ENCODE assay signal across 8 cellular contexts in genomic region chr9:136847065-136847826, GRCh38. TPM values are rescaled to one million over a fixed set of nuclear protein-coding genes. Genes with fewer than 3 reads are reported as not detected.
DNase-seq lines count a peak whose midpoint lies in the region; ATAC-seq and TF ChIP-seq lines count a peak whose summit lies in the region.

No MANE protein-coding gene starts in this region.

- H3K9me3 ChIP-seq in SK-N-SH = no peaks in the 10 kb centered on the region
- no peaks in the 10 kb centered on the region for H3K9me3 ChIP-seq in left lung
- no peaks in the 10 kb centered on the region for H3K9me3 ChIP-seq in tibial artery

- H3K36me3 ChIP-seq in SK-N-SH (replicated peaks in 1 of 2; ENCODE audit: control insufficient read depth in 1 of 2, insufficient read depth in 2 of 2, low read length in 1 of 2) (peaks cover 0 to 13% of the 10 kb centered on the region in 2 experiments), left lung (peaks cover 0 to 15% of the 10 kb centered on the region in 2 donors), tibial artery (peaks cover 0 to 14% (median 10%) of the 10 kb centered on the region in 3 donors)

- H3K4me3 ChIP-seq in SK-N-SH (ENCODE audit: low read depth in 2 of 2, low read length in 1 of 2) (peak overlapping the region; percentile 89 to 97), choroid plexus epithelial cell (ENCODE audit: low read depth, low read length) (peak overlapping the region; percentile 91), left lung (peak overlapping the region; percentile 77 to 93), tibial artery (peak overlapping the region; percentile 70 to 94)

- intact Hi-C loops in left lung (cut with DNase I) (no loop called here), tibial artery (cut with DNase I; ENCODE audit: low total_unique reads) (no loop called here)

- DNase-seq in SK-N-SH = peak; percentile 73
- peak; percentile 88 for DNase-seq in OCI-M1 (lab: John Stamatoyannopoulos, UW)
- peak; percentile 72 for DNase-seq in choroid plexus epithelial cell (ENCODE audit: low read depth)
- DNase-seq in left lung = peak in 1 of 2 donors; percentile 80
- peak in 1 of 2 donors; percentile 53 for DNase-seq in tibial artery
- DNase-seq in NCI-H2196 (lab: John Stamatoyannopoulos, UW; ENCODE audit: unreplicated experiment) = no peak
- DNase-seq in cerebellar nuclear complex (lab: John Stamatoyannopoulos, UW) = no peak

- WGBS in SK-N-SH (ENCODE audit: low lambda C conversion rate) = 79% methylated on average over 49 of the region's 78 CpGs

- no peak overlapping the region for H2AFZ ChIP-seq in SK-N-SH (ENCODE audit: low read depth)

- H3K4me1 ChIP-seq in SK-N-SH (ENCODE audit: control insufficient read depth in 1 of 2, insufficient read depth in 2 of 2, low read depth in 1 of 2, low read length in 1 of 2) = peaks cover 11 to 21% of the 10 kb centered on the region in 2 experiments; a peak in 2 of 4 replicates
- peaks cover 30 to 68% of the 10 kb centered on the region in 2 donors for H3K4me1 ChIP-seq in left lung
- H3K4me1 ChIP-seq in tibial artery = peaks cover 0 to 77% (median 60%) of the 10 kb centered on the region in 4 donors

- no peak for TF ChIP-seq RAD21 in SK-N-SH (IDR thresholded peaks at IDR 0.05; ENCODE audit: low read length)

- no peaks in the 10 kb centered on the region for H3K27me3 ChIP-seq in SK-N-SH (ENCODE audit: insufficient read depth)
- H3K27me3 ChIP-seq in left lung = peaks cover 33 to 61% of the 10 kb centered on the region in 2 donors
- H3K27me3 ChIP-seq in tibial artery = peaks cover 3 to 47% of the 10 kb centered on the region in 2 donors

- H3K79me2 ChIP-seq in SK-N-SH (ENCODE audit: insufficient read depth) = peaks cover 23% of the 10 kb centered on the region; the same call in 1 of the 2 replicates

- H3K4me2 ChIP-seq in SK-N-SH = peak overlapping the region; percentile 100

- no peaks in the 10 kb centered on the region; the same call in 1 of the 2 replicates for H4K20me1 ChIP-seq in SK-N-SH (ENCODE audit: insufficient read depth)

- POLR2A ChIA-PET in SK-N-SH (lab: Yijun Ruan, JAX) = interaction anchor here (0.5 to 1.3 kb wide), 4 partner anchors 10 to 141 kb away, joined by 3 to 5 read pairs (median 4); partner anchors contain the start of gene RABL6

- peaks cover 3% of the 10 kb centered on the region for H3F3A ChIP-seq in SK-N-SH (replicated peaks; ENCODE audit: insufficient read depth)

- CTCF ChIA-PET in SK-N-SH (lab: Yijun Ruan, JAX) = interaction anchor here (0.7 to 2.5 kb wide), 9 partner anchors 34 to 222 kb away, joined by 3 to 11 read pairs (median 3); partner anchors contain the start of genes FBXW5 and TMEM141

- H3K9ac ChIP-seq in SK-N-SH = peak overlapping the region; percentile 84

- TF ChIP-seq CTCF in SK-N-SH (IDR thresholded peaks at IDR 0.05) (no peak), choroid plexus epithelial cell (conservative IDR thresholded peaks at IDR 0.05; ENCODE audit: low read depth, low read length) (no peak), left lung (IDR thresholded peaks at IDR 0.05) (no peak), tibial artery (IDR thresholded peaks at IDR 0.05) (no peak)

- no peak for ATAC-seq in SK-N-SH treated with all-trans-retinoic acid at 6 μM for 48 hours
- peak; percentile 50 for ATAC-seq in left lung

- H3K27ac ChIP-seq in SK-N-SH (ENCODE audit: low read depth in 2 of 2, low read length in 1 of 2) = peak overlapping the region; percentile 84 to 98; a peak in 3 of 4 replicates
- H3K27ac ChIP-seq in left lung = peak overlapping the region; percentile 76 to 90
- H3K27ac ChIP-seq in tibial artery = peak overlapping the region; percentile 92 to 96

- TF ChIP-seq EP300 in SK-N-SH (IDR thresholded peaks at IDR 0.05; ENCODE audit: borderline replicate concordance in 1 of 2, low read depth in 1 of 2, low read length in 1 of 2) = no peak

- no peaks in the 10 kb centered on the region for H3K9me2 ChIP-seq in SK-N-SH

TF ChIP-seq in SK-N-SH, 30 proteins besides CTCF, POLR2A, EP300 and RAD21:
- TF ChIP-seq FOXJ3 (CRISPR knock-in tag; IDR thresholded peaks at IDR 0.05) (no peak), RXRA (IDR thresholded peaks at IDR 0.05; ENCODE audit: borderline replicate concordance, low read depth) (no peak), TAF1 (IDR thresholded peaks at IDR 0.05; ENCODE audit: borderline replicate concordance, low read depth, low read length) (no peak), RFX5 (IDR thresholded peaks at IDR 0.05; ENCODE audit: low read length) (no peak), CHD2 (IDR thresholded peaks at IDR 0.05; ENCODE audit: low read length, partially characterized antibody) (no peak), TEAD4 (IDR thresholded peaks at IDR 0.05; ENCODE audit: borderline replicate concordance, insufficient read depth) (no peak)

TF ChIP-seq in SK-N-SH treated with all-trans-retinoic acid at 6 μM for 48 hours, 23 proteins besides CTCF, POLR2A, EP300 and RAD21:
- no peak for TF ChIP-seq ARNTL (CRISPR knock-in tag; IDR thresholded peaks at IDR 0.05; ENCODE audit: borderline replicate concordance, low read depth)
- no peak for TF ChIP-seq ESRRG (CRISPR knock-in tag; IDR thresholded peaks at IDR 0.05)
- no peak for TF ChIP-seq ISL1 (CRISPR knock-in tag; IDR thresholded peaks at IDR 0.05)

RNA-seq across cellular contexts. Expression of gene PHPT1, which starts 2.0 kb away (rescaled TPM):
- 338 and 517 TPM in 2 replicates for polyA plus RNA-seq in SK-N-SH (2012; rRNA removed)
- 293 and 298 TPM in 2 replicates for polyA plus RNA-seq in SK-N-SH (2012; cell fraction: cytosol; rRNA removed)
- polyA plus RNA-seq in SK-N-SH (2012; cell fraction: nucleus; rRNA removed) = 329 and 407 TPM in 2 replicates
- 100 to 1,000 TPM; 118 to 151 TPM for total RNA-seq in left lung

RNA-seq across cellular contexts. Expression of gene MAMDC4, which starts 4.9 kb away (rescaled TPM):
- polyA plus RNA-seq in SK-N-SH (2012; rRNA removed) = 4.2 and 5.0 TPM in 2 replicates
- polyA plus RNA-seq in SK-N-SH (2012; cell fraction: cytosol; rRNA removed) = 0.45 and 0.63 TPM in 2 replicates
- 46.4 and 69.8 TPM in 2 replicates for polyA plus RNA-seq in SK-N-SH (2012; cell fraction: nucleus; rRNA removed)
- total RNA-seq in left lung = 10 to 100 TPM; 14.7 to 16.0 TPM

RNA-seq across cellular contexts. Expression of gene AJM1, which starts 5.0 kb away (rescaled TPM):
- 2.4 and 2.6 TPM in 2 replicates for polyA plus RNA-seq in SK-N-SH (2012; rRNA removed)
- polyA plus RNA-seq in SK-N-SH (2012; cell fraction: cytosol; rRNA removed) = 0.68 and 1.0 TPM in 2 replicates
- 23.3 and 46.7 TPM in 2 replicates for polyA plus RNA-seq in SK-N-SH (2012; cell fraction: nucleus; rRNA removed)
- total RNA-seq in left lung = 1 to 10 TPM; 1.7 to 2.6 TPM

RNA-seq across cellular contexts. Expression of gene EDF1, which starts 18.9 kb away (rescaled TPM):
- polyA plus RNA-seq in SK-N-SH (2012; rRNA removed) = 756 and 1,070 TPM in 2 replicates
- 867 and 896 TPM in 2 replicates for polyA plus RNA-seq in SK-N-SH (2012; cell fraction: cytosol; rRNA removed)
- 430 and 459 TPM in 2 replicates for polyA plus RNA-seq in SK-N-SH (2012; cell fraction: nucleus; rRNA removed)
- 100 to 1,000 TPM; 247 to 288 TPM for total RNA-seq in left lung

RNA-seq across cellular contexts. Expression of gene TRAF2, which starts 39.1 kb away (rescaled TPM):
- 13.3 and 15.4 TPM in 2 replicates for polyA plus RNA-seq in SK-N-SH (2012; rRNA removed)
- polyA plus RNA-seq in SK-N-SH (2012; cell fraction: cytosol; rRNA removed) = 4.9 and 8.3 TPM in 2 replicates
- polyA plus RNA-seq in SK-N-SH (2012; cell fraction: nucleus; rRNA removed) = 35.0 and 39.8 TPM in 2 replicates
- total RNA-seq in left lung = 10 to 100 TPM; 17.2 to 22.4 TPM

Comparison
In these comparisons a context has a peak if more than half of its experiments do, and no peak if none do; other contexts are left out.
1. DNase-seq: peak in SK-N-SH (single experiment), OCI-M1 (single experiment) and choroid plexus epithelial cell (single experiment); none in NCI-H2196 (single experiment) and cerebellar nuclear complex (0 of 2).
2. Peak in every context shown above with its lines, with median percentiles within 50 percentile points of each other: H3K27ac ChIP-seq and H3K4me3 ChIP-seq.